ENCODE assay signal across 2 cellular contexts in genomic region chr6:129016844-129017243, GRCh38.
TF ChIP-seq lines count a peak whose summit lies in the region.

No MANE protein-coding gene starts in this region.

TF ChIP-seq in HepG2, 621 proteins besides CTCF, POLR2A, EP300 and RAD21:
- no peak for TF ChIP-seq ZNF251 (CRISPR knock-in tag; IDR thresholded peaks at IDR 0.05)
- TF ChIP-seq MAFF (IDR thresholded peaks at IDR 0.05; ENCODE audit: low read depth, low read length), result peak; percentile 99
- no peak for TF ChIP-seq SIN3B (IDR thresholded peaks at IDR 0.05; ENCODE audit: low read length)
- TF ChIP-seq ZNF790 (CRISPR knock-in tag; IDR thresholded peaks at IDR 0.05; ENCODE audit: borderline replicate concordance), result no peak
- TF ChIP-seq MAFK (conservative IDR thresholded peaks at IDR 0.05 in 1 of 2, IDR thresholded peaks at IDR 0.05 in 1 of 2; ENCODE audit: low read length in 2 of 2), result peak; percentile 98 to 99
TF ChIP-seq in HepG2: peak in this region for 2.

TF ChIP-seq in H1, 55 proteins besides CTCF, POLR2A, EP300 and RAD21:
- peak; percentile 92 for TF ChIP-seq MAFK (IDR thresholded peaks at IDR 0.05; ENCODE audit: low read depth, low read length)
- TF ChIP-seq TAF7 (optimal IDR thresholded peaks at IDR 0.05; ENCODE audit: borderline replicate concordance, low read depth, low read length), result no peak
- no peak for TF ChIP-seq NRF1 (IDR thresholded peaks at IDR 0.05; ENCODE audit: low read depth, low read length)
